ENCODE assay signal across 18 cellular contexts in genomic region chr1:50570064-50570463, GRCh38.
A peak's percentile ranks its signal among the peaks of the same experiment; 100 is the strongest.
DNase-seq lines count a peak whose midpoint lies in the region; FAIRE-seq and TF ChIP-seq lines count a peak whose summit lies in the region.
"Had no signal": no experiment of that assay in that cellular context is flagged by ENCODE, and none has a peak within 500 bp of the region (broad histone marks: within the 10 kb centered on the region; RNA-seq: fewer than 3 reads in every experiment).

No MANE protein-coding gene starts in this region.

- no peak overlapping the region for H4K8ac ChIP-seq in mesendoderm (ENCODE audit: low read depth, low read length)

- H3K36me3 ChIP-seq in astrocyte (ENCODE audit: insufficient read depth, low read length) (no peaks in the 10 kb centered on the region), mesendoderm (ENCODE audit: control insufficient read depth, insufficient read depth, low read length) (no peaks in the 10 kb centered on the region)

- H3K79me2 ChIP-seq in astrocyte (ENCODE audit: insufficient read depth, low read length): no peaks in the 10 kb centered on the region
- H3K79me2 ChIP-seq in mesendoderm (ENCODE audit: control insufficient read depth, insufficient read depth, low read length): no peaks in the 10 kb centered on the region

- H3K9me3 Mint-ChIP-seq in astrocyte (ENCODE audit: unreplicated experiment): no peaks in the 10 kb centered on the region
- H3K9me3 Mint-ChIP-seq in activated CD4-positive, alpha-beta memory T cell treated with anti-CD3 and anti-CD28 coated beads, Interleukin-2, amount 10 ng/mL, durations not matched to agents 7 days and 5 days: no peaks in the 10 kb centered on the region
- H3K9me3 Mint-ChIP-seq: activated B cell treated with CpG ODN at 0.5 μM for 24 hours, T-cell had no signal

- POLR2A ChIA-PET in activated CD4-positive, alpha-beta memory T cell treated with anti-CD3 and anti-CD28 coated beads, Interleukin-2, amount 10 ng/mL, durations not matched to agents 7 days and 5 days (lab: Charles Lee): no interaction called here

- H3K27me3 ChIP-seq in astrocyte (ENCODE audit: insufficient read depth, low read length) (no peaks in the 10 kb centered on the region), mesendoderm (ENCODE audit: insufficient read depth, low read length, poor library complexity) (no peaks in the 10 kb centered on the region)
- H3K27me3 ChIP-seq: ascending aorta, dorsolateral prefrontal cortex, Peyer's patch, stomach had no signal

- H3K9ac ChIP-seq in astrocyte (ENCODE audit: low read length) (peak overlapping the region; percentile 45), mesendoderm (ENCODE audit: low read length) (no peak overlapping the region)

- H3K4me3 ChIP-seq in astrocyte (ENCODE audit: insufficient read depth, low read depth, low read length): no peak overlapping the region
- no peak overlapping the region for H3K4me3 ChIP-seq in mesendoderm (ENCODE audit: low read length)
- H3K4me3 ChIP-seq: ascending aorta, dorsolateral prefrontal cortex, Peyer's patch, stomach had no signal

- H3K18ac ChIP-seq in mesendoderm (ENCODE audit: low read length): no peak overlapping the region

- H3K4ac ChIP-seq in mesendoderm (ENCODE audit: low read depth, low read length): no peak overlapping the region

- no peak for TF ChIP-seq CTCF in astrocyte (IDR thresholded peaks at IDR 0.05; ENCODE audit: insufficient read depth, low read depth, low read length)

- H4K5ac ChIP-seq in mesendoderm (ENCODE audit: low read length): no peak overlapping the region

- no peaks in the 10 kb centered on the region for H3K79me1 ChIP-seq in mesendoderm (ENCODE audit: low read length)

- H2AFZ ChIP-seq in astrocyte (ENCODE audit: low read depth, low read length): no peak overlapping the region

- H3K4me2 ChIP-seq in astrocyte (ENCODE audit: low read length) (peak overlapping the region; percentile 74), mesendoderm (ENCODE audit: low read length) (no peak overlapping the region)

- no peak for FAIRE-seq in astrocyte (lab: Jason Lieb, UNC)

- H3K27ac Mint-ChIP-seq in astrocyte (ENCODE audit: unreplicated experiment): peak overlapping the region; percentile 21
- H3K27ac Mint-ChIP-seq in activated CD4-positive, alpha-beta memory T cell treated with anti-CD3 and anti-CD28 coated beads, Interleukin-2, amount 10 ng/mL, durations not matched to agents 7 days and 5 days: no peak overlapping the region
- H3K27ac Mint-ChIP-seq: activated B cell treated with CpG ODN at 0.5 μM for 24 hours, T-cell had no signal

- H3K27me3 Mint-ChIP-seq in astrocyte (ENCODE audit: low read depth, unreplicated experiment): no peaks in the 10 kb centered on the region
- no peaks in the 10 kb centered on the region for H3K27me3 Mint-ChIP-seq in activated CD4-positive, alpha-beta memory T cell treated with anti-CD3 and anti-CD28 coated beads, Interleukin-2, amount 10 ng/mL, durations not matched to agents 7 days and 5 days
- H3K27me3 Mint-ChIP-seq: activated B cell treated with CpG ODN at 0.5 μM for 24 hours, T-cell had no signal

- H4K20me1 ChIP-seq in astrocyte (ENCODE audit: insufficient read depth, low read length): no peaks in the 10 kb centered on the region

- no peak overlapping the region for H2BK15ac ChIP-seq in mesendoderm (replicated peaks; ENCODE audit: low read depth)

- H3K4me1 ChIP-seq in astrocyte (ENCODE audit: insufficient read depth, low read length): peaks cover 9% of the 10 kb centered on the region
- peaks cover 10% of the 10 kb centered on the region for H3K4me1 ChIP-seq in mesendoderm (ENCODE audit: control insufficient read depth, low read depth, low read length)
- H3K4me1 ChIP-seq: ascending aorta, Peyer's patch had no signal

- peaks cover 3% of the 10 kb centered on the region for H3K36me3 Mint-ChIP-seq in astrocyte (ENCODE audit: low read depth, unreplicated experiment)
- H3K36me3 Mint-ChIP-seq in activated CD4-positive, alpha-beta memory T cell treated with anti-CD3 and anti-CD28 coated beads, Interleukin-2, amount 10 ng/mL, durations not matched to agents 7 days and 5 days (ENCODE audit: low read depth): peaks cover 11% of the 10 kb centered on the region

- whole genome bisulfite sequencing in mesendoderm (ENCODE audit: extremely low coverage, insufficient coverage, low lambda C conversion rate): no CpG with 5 or more reads among the region's 7 CpGs

- H2BK5ac ChIP-seq in mesendoderm (ENCODE audit: low read length): peak overlapping the region; percentile 86

- DNase-seq in AG08396 (ENCODE audit: low spot score) (peak; percentile 11), LHCN-M2 (ENCODE audit: low read depth) (peak; percentile 13), astrocyte (ENCODE audit: low read depth) (peak; percentile 64), mesendoderm (peak; percentile 68), SHP77 treated with DMSO at 0.1 percent for 48 hours (lab: John Stamatoyannopoulos, UW) (no peak), GOT3 (lab: John Stamatoyannopoulos, UW) (no peak)
- no peak for DNase-seq in activated CD4-positive, alpha-beta memory T cell treated with anti-CD3 and anti-CD28 coated beads, Interleukin-2, amount 10 ng/mL, durations not matched to agents 7 days and 5 days
- no peak for DNase-seq in activated CD4-positive, CD25-positive, alpha-beta regulatory T cell treated with anti-CD3 and anti-CD28 coated beads, Interleukin-2, amount 50 U/mL, for 72 hours
- DNase-seq: activated B cell treated with CpG ODN at 0.5 μM for 24 hours; activated gamma-delta T cell treated with Interleukin-2 at 50 U/mL for 16 hours; dorsolateral prefrontal cortex; HCEC 1CT; NCI-H1048; Peyer's patch; stimulated activated CD4-positive, alpha-beta T cell treated with anti-CD3 and anti-CD28 coated beads, Interleukin-15, amount 100 ng/mL, for 24 hours; stomach; T-cell had no signal

- H3K56ac ChIP-seq in mesendoderm (ENCODE audit: low read length): peak overlapping the region; percentile 61

- CTCF ChIA-PET in activated CD4-positive, alpha-beta memory T cell treated with anti-CD3 and anti-CD28 coated beads, Interleukin-2, amount 10 ng/mL, durations not matched to agents 7 days and 5 days (lab: Charles Lee): no interaction called here

- H3K23ac ChIP-seq in mesendoderm (ENCODE audit: low read length): no peak overlapping the region

- no peak overlapping the region for H3K27ac ChIP-seq in astrocyte (ENCODE audit: low read depth, low read length)
- H3K27ac ChIP-seq in mesendoderm (ENCODE audit: low read depth, low read length): peak overlapping the region; percentile 92
- H3K27ac ChIP-seq: ascending aorta, Peyer's patch, stomach had no signal

- no peak overlapping the region for H3K4me3 Mint-ChIP-seq in astrocyte (ENCODE audit: unreplicated experiment)
- H3K4me3 Mint-ChIP-seq in activated CD4-positive, alpha-beta memory T cell treated with anti-CD3 and anti-CD28 coated beads, Interleukin-2, amount 10 ng/mL, durations not matched to agents 7 days and 5 days: no peak overlapping the region
- H3K4me3 Mint-ChIP-seq: activated B cell treated with CpG ODN at 0.5 μM for 24 hours, T-cell had no signal

- H3K9me3 ChIP-seq in astrocyte (ENCODE audit: insufficient read depth, low read depth, low read length): no peaks in the 10 kb centered on the region
- H3K9me3 ChIP-seq: ascending aorta, Peyer's patch, stomach had no signal

- H2BK120ac ChIP-seq in mesendoderm (ENCODE audit: low read depth, low read length): no peak overlapping the region

- peaks cover 2% of the 10 kb centered on the region for H3K4me1 Mint-ChIP-seq in astrocyte (ENCODE audit: low read depth, unreplicated experiment)
- no peaks in the 10 kb centered on the region for H3K4me1 Mint-ChIP-seq in activated CD4-positive, alpha-beta memory T cell treated with anti-CD3 and anti-CD28 coated beads, Interleukin-2, amount 10 ng/mL, durations not matched to agents 7 days and 5 days
- H3K4me1 Mint-ChIP-seq: activated B cell treated with CpG ODN at 0.5 μM for 24 hours, T-cell had no signal

- no peak overlapping the region for H2AK5ac ChIP-seq in mesendoderm (ENCODE audit: low read length)

Comparison
In these comparisons a context has a peak if more than half of its experiments do, and no peak if none do; other contexts are left out.
1. DNase-seq: peak in AG08396 (single experiment), LHCN-M2 (single experiment), astrocyte (single experiment) and mesendoderm (single experiment); none in SHP77 treated with DMSO at 0.1 percent for 48 hours (single experiment), GOT3 (single experiment), activated CD4-positive, alpha-beta memory T cell treated with anti-CD3 and anti-CD28 coated beads, Interleukin-2, amount 10 ng/mL, durations not matched to agents 7 days and 5 days (single experiment) and activated CD4-positive, CD25-positive, alpha-beta regulatory T cell treated with anti-CD3 and anti-CD28 coated beads, Interleukin-2, amount 50 U/mL, for 72 hours (single experiment).